In genomic region chr6:123448306-123448884, GRCh38 we compare ENCODE assay signal across 25 cellular contexts.
"Had no signal": no experiment of that assay in that cellular context is flagged by ENCODE, and none has a peak within 500 bp of the region (broad histone marks: within the 10 kb centered on the region; RNA-seq: fewer than 3 reads in every experiment).

No MANE protein-coding gene starts in this region.

- H3K9me3 ChIP-seq: ovary had no signal

- ATAC-seq: activated T-cell treated with anti-CD3 and anti-CD28 coated beads, Interleukin-2, amount 50 U/mL, for 4 hours; activated T-helper 17 cell treated with anti-CD3 and anti-CD28 coated beads, Interleukin-2, amount 50 U/mL, for 72 hours; left lung had no signal

- H3K36me3 Mint-ChIP-seq: activated naive CD4-positive, alpha-beta T cell treated with anti-CD3 and anti-CD28 coated beads, Interleukin-2, amount 50 U/mL, for 24 hours had no signal

- H3K27ac Mint-ChIP-seq: activated CD4-positive, alpha-beta memory T cell treated with anti-CD3 and anti-CD28 coated beads, Interleukin-2, amount 10 ng/mL, durations not matched to agents 7 days and 5 days; activated CD4-positive, alpha-beta T cell treated with anti-CD3 and anti-CD28 coated beads, Interleukin-2, amount 10 ng/mL, durations not matched to agents 24 days and 14 days; activated naive CD4-positive, alpha-beta T cell treated with anti-CD3 and anti-CD28 coated beads, Interleukin-2, amount 50 U/mL, for 24 hours; activated T-helper 17 cell treated with anti-CD3 and anti-CD28 coated beads, Interleukin-2, amount 50 U/mL, for 72 hours; nephron; progenitor cell of endocrine pancreas; T-helper 1 cell treated with Interleukin-12 subunit alpha and Interleukin-12 subunit beta and Interleukin-4 antibody, amounts not matched to agents 30 μg/mL and 1 μg/mL, for 36 hours had no signal

- DNase-seq: activated CD4-positive, alpha-beta memory T cell treated with anti-CD3 and anti-CD28 coated beads, Interleukin-2, amount 10 ng/mL, durations not matched to agents 7 days and 5 days; activated CD4-positive, alpha-beta T cell treated with anti-CD3 and anti-CD28 coated beads, Interleukin-2, amount 10 ng/mL, durations not matched to agents 24 days and 14 days; activated CD4-positive, CD25-positive, alpha-beta regulatory T cell treated with anti-CD3 and anti-CD28 coated beads, Interleukin-2, amount 50 U/mL, for 72 hours; activated CD8-positive, alpha-beta memory T cell treated with anti-CD3 and anti-CD28 coated beads, Interleukin-2, amount 50 U/mL, for 48 hours; activated gamma-delta T cell treated with Interleukin-2 at 50 U/mL for 16 hours; activated T-cell treated with anti-CD3 and anti-CD28 coated beads, Interleukin-2, amount 50 U/mL, for 4 hours; anterior cingulate cortex; cerebellar nuclear complex; dorsolateral prefrontal cortex; effector memory CD4-positive, alpha-beta T cell; kidney glomerular epithelial cell; left lung; ovary; stimulated activated CD4-positive, alpha-beta T cell treated with anti-CD3 and anti-CD28 coated beads, Interleukin-15, amount 100 ng/mL, for 24 hours; stimulated activated CD4-positive, alpha-beta T cell treated with anti-CD3 and anti-CD28 coated beads, Interleukin-2, amount 100 ng/mL, for 24 hours; stimulated activated naive CD4-positive, alpha-beta T cell treated with Interleukin-2 at 50 U/mL for 16 hours; SW 1271; T-helper 9 cell had no signal

- H3K4me3 ChIP-seq: coronary artery, dorsolateral prefrontal cortex, left lung, ovary, tibial nerve had no signal

- H3K4me1 Mint-ChIP-seq: activated CD4-positive, alpha-beta memory T cell treated with anti-CD3 and anti-CD28 coated beads, Interleukin-2, amount 10 ng/mL, durations not matched to agents 7 days and 5 days; activated CD4-positive, alpha-beta T cell treated with anti-CD3 and anti-CD28 coated beads, Interleukin-2, amount 10 ng/mL, durations not matched to agents 24 days and 14 days; activated naive CD4-positive, alpha-beta T cell treated with anti-CD3 and anti-CD28 coated beads, Interleukin-2, amount 50 U/mL, for 24 hours; activated T-helper 17 cell treated with anti-CD3 and anti-CD28 coated beads, Interleukin-2, amount 50 U/mL, for 72 hours; nephron had no signal

- H3K4me3 Mint-ChIP-seq: activated CD4-positive, alpha-beta memory T cell treated with anti-CD3 and anti-CD28 coated beads, Interleukin-2, amount 10 ng/mL, durations not matched to agents 7 days and 5 days; activated CD4-positive, alpha-beta T cell treated with anti-CD3 and anti-CD28 coated beads, Interleukin-2, amount 10 ng/mL, durations not matched to agents 24 days and 14 days; activated naive CD4-positive, alpha-beta T cell treated with anti-CD3 and anti-CD28 coated beads, Interleukin-2, amount 50 U/mL, for 24 hours; activated T-cell treated with anti-CD3 and anti-CD28 coated beads, Interleukin-2, amount 50 U/mL, for 4 hours; activated T-helper 17 cell treated with anti-CD3 and anti-CD28 coated beads, Interleukin-2, amount 50 U/mL, for 72 hours; nephron; T-helper 1 cell treated with Interleukin-12 subunit alpha and Interleukin-12 subunit beta and Interleukin-4 antibody, amounts not matched to agents 30 μg/mL and 1 μg/mL, for 36 hours had no signal

- H3K27me3 ChIP-seq: dorsolateral prefrontal cortex, left lung, ovary, tibial nerve had no signal

- H3K27me3 Mint-ChIP-seq: activated CD4-positive, alpha-beta memory T cell treated with anti-CD3 and anti-CD28 coated beads, Interleukin-2, amount 10 ng/mL, durations not matched to agents 7 days and 5 days; activated CD4-positive, alpha-beta T cell treated with anti-CD3 and anti-CD28 coated beads, Interleukin-2, amount 10 ng/mL, durations not matched to agents 24 days and 14 days; activated naive CD4-positive, alpha-beta T cell treated with anti-CD3 and anti-CD28 coated beads, Interleukin-2, amount 50 U/mL, for 24 hours; activated T-helper 17 cell treated with anti-CD3 and anti-CD28 coated beads, Interleukin-2, amount 50 U/mL, for 72 hours; progenitor cell of endocrine pancreas had no signal

- H3K9me3 Mint-ChIP-seq: activated CD4-positive, alpha-beta T cell treated with anti-CD3 and anti-CD28 coated beads, Interleukin-2, amount 10 ng/mL, durations not matched to agents 24 days and 14 days; T-helper 1 cell treated with Interleukin-12 subunit alpha and Interleukin-12 subunit beta and Interleukin-4 antibody, amounts not matched to agents 30 μg/mL and 1 μg/mL, for 36 hours had no signal

- H3K27ac ChIP-seq: coronary artery, dorsolateral prefrontal cortex, left lung, ovary, tibial nerve had no signal

- H3K4me1 ChIP-seq: left lung, tibial nerve had no signal

- H3K36me3 ChIP-seq: left lung, ovary, tibial nerve had no signal
